ENCODE assay signal across 10 cellular contexts in the genomic region with DNA sequence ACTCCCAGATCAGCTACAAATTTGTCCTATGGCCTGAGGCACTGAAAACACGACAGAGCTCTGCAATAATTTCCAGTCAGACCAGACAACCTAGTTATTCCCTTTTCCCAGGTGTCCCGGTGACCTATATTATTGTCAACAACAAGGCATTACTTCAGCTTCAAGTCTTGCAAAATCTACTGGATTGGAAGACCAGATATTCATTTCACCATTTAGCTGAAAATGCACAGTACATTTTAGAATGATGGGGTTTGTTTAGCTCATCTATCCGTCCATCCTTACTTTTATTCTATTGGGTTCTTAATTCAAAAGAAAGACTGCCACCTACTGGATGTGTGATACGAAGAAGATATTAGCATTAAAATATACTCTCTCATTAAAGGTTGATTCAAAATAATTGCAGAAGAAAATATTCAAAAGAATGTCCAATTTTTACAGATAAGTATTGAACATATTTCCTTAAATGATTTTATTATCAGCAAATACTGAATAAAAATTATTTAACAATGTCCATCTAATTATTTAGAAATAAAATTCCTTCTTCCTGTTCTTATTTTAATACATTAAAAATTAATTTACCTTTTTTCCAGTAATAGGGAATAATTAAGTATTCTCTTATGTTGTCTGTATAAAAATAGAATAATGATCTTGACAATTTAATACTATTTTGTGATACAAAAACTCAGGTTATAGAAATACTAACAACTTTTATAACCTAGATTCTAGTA.
DNase-seq lines count a peak whose midpoint lies in the region; ATAC-seq and TF ChIP-seq lines count a peak whose summit lies in the region.
"Had no signal": no experiment of that assay in that cellular context is flagged by ENCODE, and none has a peak within 500 bp of the region (broad histone marks: within the 10 kb centered on the region; RNA-seq: fewer than 3 reads in every experiment).

No MANE protein-coding gene starts in this region.

- H2BK15ac ChIP-seq in mesendoderm (replicated peaks; ENCODE audit: low read depth) = no peak overlapping the region

- H3K23ac ChIP-seq in mesendoderm (ENCODE audit: low read length) = no peak overlapping the region

- no peak overlapping the region for H4K8ac ChIP-seq in mesendoderm (ENCODE audit: low read depth, low read length)

- H3K4me3 ChIP-seq in brain microvascular endothelial cell (ENCODE audit: low read depth, low read length) = no peak overlapping the region
- no peak overlapping the region for H3K4me3 ChIP-seq in mesendoderm (ENCODE audit: low read length)
- H3K4me3 ChIP-seq: SK-N-MC had no signal

- H3K27ac ChIP-seq in brain microvascular endothelial cell (peak overlapping the region; percentile 11), mesendoderm (ENCODE audit: low read depth, low read length) (no peak overlapping the region)
- H3K27ac ChIP-seq: SK-N-MC had no signal

- no peak overlapping the region for H3K27ac Mint-ChIP-seq in activated CD4-positive, alpha-beta T cell treated with anti-CD3 and anti-CD28 coated beads, Interleukin-2, amount 10 ng/mL, durations not matched to agents 7 days and 5 days
- H3K27ac Mint-ChIP-seq: naive B cell had no signal

- ATAC-seq in GM18907 (IDR thresholded peaks at IDR 0.05; ENCODE audit: unreplicated experiment) = no peak

- H3K9me3 Mint-ChIP-seq in activated CD4-positive, alpha-beta T cell treated with anti-CD3 and anti-CD28 coated beads, Interleukin-2, amount 10 ng/mL, durations not matched to agents 7 days and 5 days = no peaks in the 10 kb centered on the region
- H3K9me3 Mint-ChIP-seq: naive B cell had no signal

- H3K4me2 ChIP-seq in mesendoderm (ENCODE audit: low read length) = no peak overlapping the region

- WGBS in mesendoderm (ENCODE audit: extremely low coverage, insufficient coverage, low lambda C conversion rate) = no CpG with 5 or more reads among the region's 4 CpGs

- no peak overlapping the region for H2BK5ac ChIP-seq in mesendoderm (ENCODE audit: low read length)

- no peak overlapping the region for H2AK5ac ChIP-seq in mesendoderm (ENCODE audit: low read length)

- no peaks in the 10 kb centered on the region for H3K36me3 Mint-ChIP-seq in activated CD4-positive, alpha-beta T cell treated with anti-CD3 and anti-CD28 coated beads, Interleukin-2, amount 10 ng/mL, durations not matched to agents 7 days and 5 days (ENCODE audit: low read depth)
- H3K36me3 Mint-ChIP-seq: naive B cell had no signal

- H3K36me3 ChIP-seq in brain microvascular endothelial cell (replicated peaks) (no peaks in the 10 kb centered on the region), mesendoderm (ENCODE audit: control insufficient read depth, insufficient read depth, low read length) (no peaks in the 10 kb centered on the region)

- no peaks in the 10 kb centered on the region for H3K4me1 ChIP-seq in mesendoderm (ENCODE audit: control insufficient read depth, low read depth, low read length)

- H3K9ac ChIP-seq in mesendoderm (ENCODE audit: low read length) = no peak overlapping the region

- no peak overlapping the region for H2BK120ac ChIP-seq in mesendoderm (ENCODE audit: low read depth, low read length)

- in situ Hi-C loops in brain microvascular endothelial cell (cut with HindIII; ENCODE audit: low pct_ligation_motif_present, low sequenced_read_pairs) = no loop called here

- H3K79me2 ChIP-seq in mesendoderm (ENCODE audit: control insufficient read depth, insufficient read depth, low read length) = no peaks in the 10 kb centered on the region

- H4K5ac ChIP-seq in mesendoderm (ENCODE audit: low read length) = no peak overlapping the region

- H3K27me3 ChIP-seq in brain microvascular endothelial cell (replicated peaks) = no peaks in the 10 kb centered on the region
- no peaks in the 10 kb centered on the region for H3K27me3 ChIP-seq in mesendoderm (ENCODE audit: insufficient read depth, low read length, poor library complexity)

- no peak overlapping the region for H3K56ac ChIP-seq in mesendoderm (ENCODE audit: low read length)

- no peaks in the 10 kb centered on the region for H3K79me1 ChIP-seq in mesendoderm (ENCODE audit: low read length)

- DNase-seq in NCI-H2081 treated with DMSO at 0.1 percent for 48 hours (lab: John Stamatoyannopoulos, UW) = peak; percentile 25
- no peak for DNase-seq in brain microvascular endothelial cell
- DNase-seq in mesendoderm = peak; percentile 44
- no peak for DNase-seq in ecto neural progenitor cell (ENCODE audit: low spot score)
- DNase-seq in activated CD4-positive, alpha-beta T cell treated with anti-CD3 and anti-CD28 coated beads, Interleukin-2, amount 10 ng/mL, durations not matched to agents 7 days and 5 days = no peak
- no peak for DNase-seq in stimulated activated CD4-positive, alpha-beta T cell treated with anti-CD3 and anti-CD28 coated beads, Interleukin-1b, Interleukin-23, amount 100 ng/mL, for 48 hours
- DNase-seq: naive B cell had no signal

- H3K4ac ChIP-seq in mesendoderm (ENCODE audit: low read depth, low read length) = no peak overlapping the region

- H3K4me1 Mint-ChIP-seq in activated CD4-positive, alpha-beta T cell treated with anti-CD3 and anti-CD28 coated beads, Interleukin-2, amount 10 ng/mL, durations not matched to agents 7 days and 5 days = no peaks in the 10 kb centered on the region
- H3K4me1 Mint-ChIP-seq: naive B cell had no signal

- TF ChIP-seq CTCF in GM12873 (IDR thresholded peaks at IDR 0.05; ENCODE audit: insufficient read depth, low read depth, low read length, missing control alignments) (peak; percentile 31), brain microvascular endothelial cell (IDR thresholded peaks at IDR 0.05; ENCODE audit: low read depth, low read length, missing control alignments) (peak; percentile 27)

- POLR2A ChIA-PET in activated CD4-positive, alpha-beta T cell treated with anti-CD3 and anti-CD28 coated beads, Interleukin-2, amount 10 ng/mL, durations not matched to agents 7 days and 5 days (lab: Charles Lee) = no interaction called here

- CTCF ChIA-PET in activated CD4-positive, alpha-beta T cell treated with anti-CD3 and anti-CD28 coated beads, Interleukin-2, amount 10 ng/mL, durations not matched to agents 7 days and 5 days (lab: Charles Lee) = no interaction called here

- peaks cover 5% of the 10 kb centered on the region for H3K27me3 Mint-ChIP-seq in activated CD4-positive, alpha-beta T cell treated with anti-CD3 and anti-CD28 coated beads, Interleukin-2, amount 10 ng/mL, durations not matched to agents 7 days and 5 days

- no peak overlapping the region for H3K4me3 Mint-ChIP-seq in activated CD4-positive, alpha-beta T cell treated with anti-CD3 and anti-CD28 coated beads, Interleukin-2, amount 10 ng/mL, durations not matched to agents 7 days and 5 days
- H3K4me3 Mint-ChIP-seq: naive B cell had no signal

- H3K18ac ChIP-seq in mesendoderm (ENCODE audit: low read length) = no peak overlapping the region

Comparison
In these comparisons a context has a peak if more than half of its experiments do, and no peak if none do; other contexts are left out.
1. DNase-seq: peak in NCI-H2081 treated with DMSO at 0.1 percent for 48 hours (single experiment) and mesendoderm (single experiment); none in brain microvascular endothelial cell (single experiment), ecto neural progenitor cell (single experiment), activated CD4-positive, alpha-beta T cell treated with anti-CD3 and anti-CD28 coated beads, Interleukin-2, amount 10 ng/mL, durations not matched to agents 7 days and 5 days (single experiment) and stimulated activated CD4-positive, alpha-beta T cell treated with anti-CD3 and anti-CD28 coated beads, Interleukin-1b, Interleukin-23, amount 100 ng/mL, for 48 hours (single experiment).